ENCODE assay signal across 1 cellular context in genomic region chr1:18938707-18939070, GRCh38.
TF ChIP-seq lines count a peak whose summit lies in the region.

No MANE protein-coding gene starts in this region.

TF ChIP-seq in GM12878, 131 proteins besides CTCF, POLR2A, EP300 and RAD21:
- TF ChIP-seq TAF1 (IDR thresholded peaks at IDR 0.05; ENCODE audit: borderline replicate concordance, low read depth, low read length), result no peak
- TF ChIP-seq KLF5 (IDR thresholded peaks at IDR 0.05; ENCODE audit: partially characterized antibody), result no peak
- TF ChIP-seq RUNX3 (IDR thresholded peaks at IDR 0.05; ENCODE audit: low read length), result no peak
- no peak for TF ChIP-seq MXI1 (IDR thresholded peaks at IDR 0.05; ENCODE audit: low read depth, low read length)
- TF ChIP-seq SUPT20H (IDR thresholded peaks at IDR 0.05; ENCODE audit: borderline replicate concordance, control insufficient read depth, low read depth, low read length), result no peak
